1 cellular context compared by ENCODE assay signal in the genomic region with DNA sequence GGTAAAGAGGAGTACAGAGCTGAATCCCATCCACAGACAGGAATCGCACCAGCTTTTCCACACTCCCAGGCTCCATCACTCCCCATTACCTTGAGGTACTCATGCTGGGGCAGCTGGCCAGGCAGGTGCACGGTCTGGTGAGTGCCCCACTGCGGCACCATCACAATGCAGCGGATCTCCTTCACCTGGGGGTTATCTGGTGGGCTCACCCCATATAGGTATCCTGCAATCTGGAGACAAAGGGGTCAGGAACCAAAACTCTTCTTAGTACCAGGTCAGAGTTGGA.
TF ChIP-seq lines count a peak whose summit lies in the region.

No MANE protein-coding gene starts in this region.

TF ChIP-seq in HEK293, 187 proteins besides CTCF, POLR2A, EP300 and RAD21 (continued from another document):
- TF ChIP-seq, protein P1, sequence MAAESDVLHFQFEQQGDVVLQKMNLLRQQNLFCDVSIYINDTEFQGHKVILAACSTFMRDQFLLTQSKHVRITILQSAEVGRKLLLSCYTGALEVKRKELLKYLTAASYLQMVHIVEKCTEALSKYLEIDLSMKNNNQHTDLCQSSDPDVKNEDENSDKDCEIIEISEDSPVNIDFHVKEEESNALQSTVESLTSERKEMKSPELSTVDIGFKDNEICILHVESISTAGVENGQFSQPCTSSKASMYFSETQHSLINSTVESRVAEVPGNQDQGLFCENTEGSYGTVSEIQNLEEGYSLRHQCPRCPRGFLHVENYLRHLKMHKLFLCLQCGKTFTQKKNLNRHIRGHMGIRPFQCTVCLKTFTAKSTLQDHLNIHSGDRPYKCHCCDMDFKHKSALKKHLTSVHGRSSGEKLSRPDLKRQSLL (tag by site-specific recombination; IDR thresholded peaks at IDR 0.05), result peak; percentile 81
